8 cellular contexts compared by ENCODE assay signal in genomic region chr1:84944767-84945486, GRCh38. TPM values are rescaled to one million over a fixed set of nuclear protein-coding genes. Genes with fewer than 3 reads are reported as not detected.
DNase-seq lines count a peak whose midpoint lies in the region; ATAC-seq, FAIRE-seq and TF ChIP-seq lines count a peak whose summit lies in the region.

No MANE protein-coding gene starts in this region.

- no peak overlapping the region for H3K4me3 ChIP-seq in bronchial epithelial cell (ENCODE audit: low read depth, low read length)
- peak overlapping the region; percentile 10 for H3K4me3 ChIP-seq in kidney epithelial cell (ENCODE audit: low read depth, low read length)

- in situ Hi-C loops in ACHN (cut with HindIII; ENCODE audit: low pct_ligation_motif_present, low pct_unique_long_range_greater_than_20kb, low sequenced_read_pairs) = no loop called here

- DNase-seq in ACHN = peak; percentile 89
- DNase-seq in NCI-H2081 treated with DMSO at 0.1 percent for 48 hours (lab: John Stamatoyannopoulos, UW) = peak; percentile 70
- DNase-seq in UCSD-AML1 (lab: John Stamatoyannopoulos, UW; ENCODE audit: unreplicated experiment) = peak; percentile 34
- DNase-seq in bronchial epithelial cell (ENCODE audit: low read depth) = peak; percentile 88
- peak; percentile 80 for DNase-seq in kidney epithelial cell (ENCODE audit: low read depth)
- peak; percentile 30 to 52 (median 42) for DNase-seq in stimulated activated CD4-positive, alpha-beta T cell treated with anti-CD3 and anti-CD28 coated beads, Interleukin-1b, Interleukin-23, amount 100 ng/mL, for 24 hours (ENCODE audit: low read depth in 4 of 4, low spot score in 1 of 4)

- H3K36me3 ChIP-seq in bronchial epithelial cell (ENCODE audit: control insufficient read depth, insufficient read depth, low read length) (no peaks in the 10 kb centered on the region), kidney epithelial cell (ENCODE audit: control insufficient read depth, insufficient read depth, low read length) (no peaks in the 10 kb centered on the region)

- ATAC-seq in GM18517 (IDR thresholded peaks at IDR 0.05; ENCODE audit: unreplicated experiment) (peak; percentile 92), HG03045 (IDR thresholded peaks at IDR 0.05; ENCODE audit: unreplicated experiment) (peak; percentile 87)

- FAIRE-seq in bronchial epithelial cell (lab: Jason Lieb, UNC) = no peak

- peak; percentile 55 for TF ChIP-seq CTCF in bronchial epithelial cell (IDR thresholded peaks at IDR 0.05; ENCODE audit: insufficient read depth, low read length, severe bottlenecking)
- peak; percentile 73 for TF ChIP-seq CTCF in kidney epithelial cell (IDR thresholded peaks at IDR 0.05; ENCODE audit: insufficient read depth, low read length, poor library complexity, severe bottlenecking)

- H3K27me3 ChIP-seq in bronchial epithelial cell (ENCODE audit: control insufficient read depth, insufficient read depth, low read length) (no peaks in the 10 kb centered on the region), kidney epithelial cell (ENCODE audit: control insufficient read depth, insufficient read depth, low read length) (no peaks in the 10 kb centered on the region)

RNA-seq across cellular contexts. Expression of gene LPAR3, which starts 51.9 kb away (rescaled TPM):
- 37.1 and 104 TPM in 2 replicates for total RNA-seq in bronchial epithelial cell
- 0.55 and 0.58 TPM in 2 replicates for total RNA-seq in kidney epithelial cell

RNA-seq across cellular contexts. Expression of gene MCOLN2, which starts 52.0 kb away (rescaled TPM):
- under 0.01 and 0.64 TPM in 2 replicates for total RNA-seq in bronchial epithelial cell
- 0.46 and 0.55 TPM in 2 replicates for total RNA-seq in kidney epithelial cell

Comparison
In these comparisons a context has a peak if more than half of its experiments do, and no peak if none do; other contexts are left out.
1. DNase-seq: peak in every context shown above with its lines; median percentile 89 in ACHN; 88 in bronchial epithelial cell; 80 in kidney epithelial cell; 70 in NCI-H2081 treated with DMSO at 0.1 percent for 48 hours; 42 in stimulated activated CD4-positive, alpha-beta T cell treated with anti-CD3 and anti-CD28 coated beads, Interleukin-1b, Interleukin-23, amount 100 ng/mL, for 24 hours; 34 in UCSD-AML1.
2. RNA of gene LPAR3, which starts 51.9 kb away (total RNA-seq): 37.1 to 104 TPM in bronchial epithelial cell; 0.55 to 0.58 TPM in kidney epithelial cell; every median in the first group is over 10 times any median in the second.